In genomic region chr16:89319883-89320716, GRCh38 we compare ENCODE assay signal across 8 cellular contexts.
DNase-seq lines count a peak whose midpoint lies in the region; ATAC-seq, FAIRE-seq and TF ChIP-seq lines count a peak whose summit lies in the region.

No MANE protein-coding gene starts in this region.

- CTCF ChIA-PET in AG04449 (lab: Yijun Ruan, JAX) (interaction anchor here (1.2 kb wide), 1 partner anchor 31 kb away, joined by 3 read pairs; no protein-coding TSS in a partner anchor), GM12878 (lab: Yijun Ruan, JAX) (no interaction called here)

- H2AFZ ChIP-seq in GM12878 (ENCODE audit: control insufficient read depth, low read depth, low read length): no peak overlapping the region

- FAIRE-seq in GM12878 (lab: Jason Lieb, UNC): peak; percentile 7

- TF ChIP-seq EP300 in GM12878 (IDR thresholded peaks at IDR 0.05; ENCODE audit: borderline replicate concordance in 1 of 2, control insufficient read depth in 1 of 2, low read depth in 2 of 2, low read length in 2 of 2): no peak

- no peak for DNase-seq in AG04449 (ENCODE audit: low read depth, low spot score)
- DNase-seq in Peyer's patch: peak in 1 of 3 donors; percentile 65
- DNase-seq in GM12878 (ENCODE audit: low read depth, low spot score): peak; percentile 17
- DNase-seq in left kidney (ENCODE audit: low read depth, low spot score): peak; percentile 59
- peak; percentile 50 to 60 for DNase-seq in stimulated activated CD8-positive, alpha-beta memory T cell treated with anti-CD3 and anti-CD28 coated beads, Interleukin-7, amount 100 ng/mL, for 48 hours (ENCODE audit: extremely low read depth in 1 of 2, low read depth in 1 of 2)
- no peak for DNase-seq in NCI-H2107 (lab: John Stamatoyannopoulos, UW)

- H3K9me3 ChIP-seq in Peyer's patch: no peaks in the 10 kb centered on the region
- H3K9me3 ChIP-seq in GM12878 (replicated peaks; ENCODE audit: control insufficient read depth, insufficient read depth, low read length): no peaks in the 10 kb centered on the region

- in situ Hi-C loops in GM12878 (cut with MboI): no loop called here

- TF ChIP-seq POLR2A in Peyer's patch (IDR thresholded peaks at IDR 0.05) (no peak), GM12878 (IDR thresholded peaks at IDR 0.05; ENCODE audit: low read depth, low read length) (peak; percentile 23; the same call in 1 of the 2 replicates)

- H3K4me3 ChIP-seq in AG04449 (ENCODE audit: low read depth, low read length) (peak overlapping the region; percentile 31), Peyer's patch (peak overlapping the region in 2 of 4 donors; percentile 9 to 29), GM12878 (peak overlapping the region; percentile 35; the same call in 1 of the 2 replicates)

- RAD21 ChIA-PET in GM12878 (lab: Charles Lee; ENCODE audit: unreplicated experiment): no interaction called here

- H3K4me1 ChIP-seq in Peyer's patch: peaks cover 9 to 91% (median 58%) of the 10 kb centered on the region in 4 donors
- peaks cover 73% of the 10 kb centered on the region for H3K4me1 ChIP-seq in GM12878 (ENCODE audit: control insufficient read depth, insufficient read depth, low read length)

- H3K9ac ChIP-seq in GM12878 (ENCODE audit: control insufficient read depth, insufficient read depth, low read length): peak overlapping the region; percentile 44; the same call in 1 of the 2 replicates

- no peaks in the 10 kb centered on the region for H3K27me3 ChIP-seq in Peyer's patch
- H3K27me3 ChIP-seq in GM12878 (replicated peaks in 1 of 2; ENCODE audit: control insufficient read depth in 2 of 2, insufficient read depth in 2 of 2, low read length in 1 of 2): no peaks in the 10 kb centered on the region

- H3K79me2 ChIP-seq in GM12878 (ENCODE audit: control insufficient read depth, insufficient read depth, low read length): peaks cover 96% of the 10 kb centered on the region

- peaks cover 18% of the 10 kb centered on the region for H4K20me1 ChIP-seq in GM12878 (ENCODE audit: control insufficient read depth, insufficient read depth)

- ATAC-seq in GM21529 (IDR thresholded peaks at IDR 0.05; ENCODE audit: unreplicated experiment) (peak; percentile 35), GM12878 (peak; percentile 69), GM18511 (IDR thresholded peaks at IDR 0.05; ENCODE audit: unreplicated experiment) (no peak)

- no peak for TF ChIP-seq RAD21 in GM12878 (IDR thresholded peaks at IDR 0.05; ENCODE audit: insufficient read depth, low read depth, low read length)

- peak overlapping the region; percentile 74 for H3K4me2 ChIP-seq in GM12878 (ENCODE audit: control insufficient read depth, insufficient read depth)

- H3K36me3 ChIP-seq in Peyer's patch (peaks cover 0 to 7% (median 0%) of the 10 kb centered on the region in 3 donors), GM12878 (ENCODE audit: control insufficient read depth in 2 of 2, insufficient read depth in 2 of 2, low read length in 1 of 2) (peaks cover 7 to 20% of the 10 kb centered on the region in 2 experiments)

- no peak for TF ChIP-seq CTCF in AG04449 (IDR thresholded peaks at IDR 0.05; ENCODE audit: insufficient read depth, low read length, missing control alignments)
- no peak for TF ChIP-seq CTCF in Peyer's patch (IDR thresholded peaks at IDR 0.05)
- no peak for TF ChIP-seq CTCF in GM12878 (IDR thresholded peaks at IDR 0.05 in 2 of 3, conservative IDR thresholded peaks at IDR 0.05 in 1 of 3; ENCODE audit: control insufficient read depth in 2 of 3, extremely low read depth in 1 of 3, insufficient read depth in 1 of 3, low read depth in 3 of 3, low read length in 3 of 3)

- intact Hi-C loops in GM12878 (cut with micrococcal nuclease; ENCODE audit: unreplicated experiment): loop anchor here (5.0 kb wide), 1 partner anchor 42 kb away; no protein-coding TSS in a partner anchor

- BruUV-seq in GM12878 (replicated peaks; lab: Mats Ljungman, UMichigan): no TSS peak

- H3K27ac ChIP-seq in Peyer's patch (peak overlapping the region; percentile 14 to 61 (median 40)), GM12878 (ENCODE audit: control insufficient read depth, insufficient read depth) (peak overlapping the region; percentile 76)

- WGBS in GM12878 (ENCODE audit: insufficient coverage, insufficient replicate concordance, low lambda C conversion rate, missing lambda C conversion rate): 5% methylated on average over 29 of the region's 29 CpGs

- SMC1A ChIA-PET in GM12878 (lab: Charles Lee; ENCODE audit: uncharacterized antibody, unreplicated experiment): no interaction called here

- POLR2A ChIA-PET in AG04449 (lab: Yijun Ruan, JAX): no interaction called here
- POLR2A ChIA-PET in GM12878 (lab: Charles Lee): no interaction called here

TF ChIP-seq in GM12878, 131 proteins besides CTCF, POLR2A, EP300 and RAD21:
- TF ChIP-seq SP1 (IDR thresholded peaks at IDR 0.05; ENCODE audit: low read depth, low read length) (no peak), BHLHE40 (IDR thresholded peaks at IDR 0.05; ENCODE audit: borderline replicate concordance in 1 of 2, low read depth in 2 of 2, low read length in 1 of 2) (peak in 1 of 2 experiments; percentile 38; a peak in 2 of 4 replicates), BACH1 (IDR thresholded peaks at IDR 0.05; ENCODE audit: borderline replicate concordance) (peak; percentile 63; the same call in 1 of the 2 replicates), CREM (IDR thresholded peaks at IDR 0.05; ENCODE audit: low read depth) (peak; percentile 8; the same call in 1 of the 2 replicates), YY1 (IDR thresholded peaks at IDR 0.05; ENCODE audit: low read depth, low read length) (0 out of 2 replicates have a peak, but pooled peaks have one; percentile 7), IKZF1 (conservative IDR thresholded peaks at IDR 0.05) (peak; percentile 45), JUNB (IDR thresholded peaks at IDR 0.05) (peak; percentile 56), ESRRA (IDR thresholded peaks at IDR 0.05; ENCODE audit: low read length) (no peak), RFX5 (IDR thresholded peaks at IDR 0.05; ENCODE audit: low read depth, low read length) (no peak), BCL3 (IDR thresholded peaks at IDR 0.05; ENCODE audit: borderline replicate concordance, insufficient read depth, low read depth, low read length, poor library complexity, severe bottlenecking) (peak; percentile 19), EED (IDR thresholded peaks at IDR 0.05; ENCODE audit: low read depth) (peak; percentile 58; the same call in 1 of the 2 replicates), IKZF2 (IDR thresholded peaks at IDR 0.05) (peak; percentile 15 to 37; a peak in 2 of 4 replicates), RUNX3 (IDR thresholded peaks at IDR 0.05; ENCODE audit: low read length) (peak; percentile 7; the same call in 1 of the 2 replicates)
TF ChIP-seq in GM12878: peak in this region for 10.

Comparison
In these comparisons a context has a peak if more than half of its experiments do, and no peak if none do; other contexts are left out.
1. DNase-seq: peak in GM12878 (single experiment), left kidney (single experiment) and stimulated activated CD8-positive, alpha-beta memory T cell treated with anti-CD3 and anti-CD28 coated beads, Interleukin-7, amount 100 ng/mL, for 48 hours (2 of 2); none in AG04449 (single experiment) and NCI-H2107 (single experiment).